ENCODE assay signal across 1 cellular context in genomic region chr17:74773414-74773813, GRCh38.
TF ChIP-seq lines count a peak whose summit lies in the region.

No MANE protein-coding gene starts in this region.

TF ChIP-seq in HepG2, 621 proteins besides CTCF, POLR2A, EP300 and RAD21:
- 0 out of 2 replicates have a peak, but pooled peaks have one; percentile 0 for TF ChIP-seq PRDM10 (CRISPR knock-in tag; IDR thresholded peaks at IDR 0.05; ENCODE audit: low read depth)
- TF ChIP-seq ZNF121 (CRISPR knock-in tag; IDR thresholded peaks at IDR 0.05), result no peak
- 0 out of 2 replicates have a peak, but pooled peaks have one; percentile 26 for TF ChIP-seq ZNF691 (CRISPR knock-in tag; IDR thresholded peaks at IDR 0.05; ENCODE audit: borderline replicate concordance, low read depth)
- peak; percentile 75; the same call in 1 of the 2 replicates for TF ChIP-seq ZNF740 (CRISPR knock-in tag; IDR thresholded peaks at IDR 0.05)
- 0 out of 2 replicates have a peak, but pooled peaks have one; percentile 32 for TF ChIP-seq ZFP91 (CRISPR knock-in tag; IDR thresholded peaks at IDR 0.05; ENCODE audit: borderline replicate concordance)
- 0 out of 2 replicates have a peak, but pooled peaks have one; percentile 41 for TF ChIP-seq ZSCAN30 (CRISPR knock-in tag; IDR thresholded peaks at IDR 0.05)
- TF ChIP-seq MBD4 (IDR thresholded peaks at IDR 0.05; ENCODE audit: borderline replicate concordance, low read length), result 0 out of 2 replicates have a peak, but pooled peaks have one; percentile 17
- no peak for TF ChIP-seq MNT (IDR thresholded peaks at IDR 0.05)
TF ChIP-seq in HepG2: peak in this region for 6.
